In genomic region chr10:110209399-110209925, GRCh38 we compare ENCODE assay signal across 8 cellular contexts. TPM values are rescaled to one million over a fixed set of nuclear protein-coding genes. Genes with fewer than 3 reads are reported as not detected.
DNase-seq lines count a peak whose midpoint lies in the region; FAIRE-seq and TF ChIP-seq lines count a peak whose summit lies in the region.

No MANE protein-coding gene starts in this region.

- peak overlapping the region; percentile 81 for H3K4me3 ChIP-seq in NB4 (ENCODE audit: low read depth, low read length)

- no peak for TF ChIP-seq CTCF in NB4 (IDR thresholded peaks at IDR 0.05; ENCODE audit: low read depth, low read length)

- FAIRE-seq in HTR-8/SVneo (lab: Jason Lieb, UNC), result no peak

- no peak for TF ChIP-seq POLR2A in NB4 (IDR thresholded peaks at IDR 0.05; ENCODE audit: extremely low read depth, insufficient read length)

- DNase-seq in GM03348 (ENCODE audit: low spot score) (peak; percentile 71), NB4 (ENCODE audit: low read depth) (peak; percentile 83), lung microvascular endothelial cell (ENCODE audit: low read depth in 2 of 2) (peak; percentile 43 to 53), HTR-8/SVneo (ENCODE audit: insufficient read length, low spot score) (no peak), T1000 (lab: John Stamatoyannopoulos, UW) (no peak)
- peak; percentile 38 to 49 for DNase-seq in activated CD4-positive, alpha-beta T cell treated with anti-CD3 and anti-CD28 coated beads, Interleukin-2, amount 50 U/mL, for 24 hours (ENCODE audit: low read depth in 1 of 2, low spot score in 1 of 2)
- DNase-seq in effector CD8-positive, alpha-beta T cell (lab: John Stamatoyannopoulos, UW), result peak; percentile 39
- peak; percentile 47 to 53 for DNase-seq in stimulated activated CD8-positive, alpha-beta memory T cell treated with anti-CD3 and anti-CD28 coated beads, Interleukin-15, amount 100 ng/mL, for 48 hours (ENCODE audit: low read depth in 2 of 2)

RNA-seq across cellular contexts. Expression of gene MXI1, which starts 2.1 kb away (rescaled TPM):
- total RNA-seq in lung microvascular endothelial cell, result 5.9 and 12.1 TPM in 2 replicates

Comparison
In these comparisons a context has a peak if more than half of its experiments do, and no peak if none do; other contexts are left out.
1. DNase-seq: peak in GM03348 (single experiment), NB4 (single experiment), activated CD4-positive, alpha-beta T cell treated with anti-CD3 and anti-CD28 coated beads, Interleukin-2, amount 50 U/mL, for 24 hours (2 of 2), effector CD8-positive, alpha-beta T cell (single experiment), lung microvascular endothelial cell (2 of 2) and stimulated activated CD8-positive, alpha-beta memory T cell treated with anti-CD3 and anti-CD28 coated beads, Interleukin-15, amount 100 ng/mL, for 48 hours (2 of 2); none in HTR-8/SVneo (single experiment) and T1000 (single experiment).